Comparison of ENCODE assay signal across 10 cellular contexts in genomic region chr4:26878729-26879415, GRCh38. TPM values are rescaled to one million over a fixed set of nuclear protein-coding genes. Genes with fewer than 3 reads are reported as not detected.
DNase-seq lines count a peak whose midpoint lies in the region; ATAC-seq lines count a peak whose summit lies in the region.
"Had no signal": no experiment of that assay in that cellular context is flagged by ENCODE, and none has a peak within 500 bp of the region (broad histone marks: within the 10 kb centered on the region; RNA-seq: fewer than 3 reads in every experiment).

No MANE protein-coding gene starts in this region.

- H3K4me3 Mint-ChIP-seq in activated CD4-positive, alpha-beta T cell treated with anti-CD3 and anti-CD28 coated beads, Interleukin-2, amount 10 ng/mL, durations not matched to agents 7 days and 5 days = no peak overlapping the region
- H3K4me3 Mint-ChIP-seq in activated T-cell treated with anti-CD3 and anti-CD28 coated beads, Interleukin-2, amount 50 U/mL, for 24 hours = peak overlapping the region; percentile 51
- H3K4me3 Mint-ChIP-seq in stimulated activated effector memory CD8-positive, alpha-beta T cell treated with anti-CD3 and anti-CD28 coated beads, Interleukin-12 subunit alpha, Interleukin-12 subunit beta, amount 100 ng/mL, for 72 hours = peak overlapping the region; percentile 55

- H3K9me3 Mint-ChIP-seq in activated CD4-positive, alpha-beta T cell treated with anti-CD3 and anti-CD28 coated beads, Interleukin-2, amount 10 ng/mL, durations not matched to agents 7 days and 5 days = peaks cover 12% of the 10 kb centered on the region
- peaks cover 10% of the 10 kb centered on the region for H3K9me3 Mint-ChIP-seq in activated T-cell treated with anti-CD3 and anti-CD28 coated beads, Interleukin-2, amount 50 U/mL, for 24 hours
- peaks cover 4% of the 10 kb centered on the region for H3K9me3 Mint-ChIP-seq in stimulated activated effector memory CD8-positive, alpha-beta T cell treated with anti-CD3 and anti-CD28 coated beads, Interleukin-12 subunit alpha, Interleukin-12 subunit beta, amount 100 ng/mL, for 72 hours

- H3K27me3 ChIP-seq in esophagus (ENCODE audit: control insufficient read depth in 1 of 2, insufficient read depth in 2 of 2, low read length in 2 of 2) = no peaks in the 10 kb centered on the region

- peaks cover 44% of the 10 kb centered on the region for H3K36me3 Mint-ChIP-seq in activated CD4-positive, alpha-beta T cell treated with anti-CD3 and anti-CD28 coated beads, Interleukin-2, amount 10 ng/mL, durations not matched to agents 7 days and 5 days (ENCODE audit: low read depth)
- H3K36me3 Mint-ChIP-seq in activated T-cell treated with anti-CD3 and anti-CD28 coated beads, Interleukin-2, amount 50 U/mL, for 24 hours (ENCODE audit: low read depth) = peaks cover 23% of the 10 kb centered on the region
- peaks cover 25% of the 10 kb centered on the region for H3K36me3 Mint-ChIP-seq in stimulated activated effector memory CD8-positive, alpha-beta T cell treated with anti-CD3 and anti-CD28 coated beads, Interleukin-12 subunit alpha, Interleukin-12 subunit beta, amount 100 ng/mL, for 72 hours

- CTCF ChIA-PET in activated CD4-positive, alpha-beta T cell treated with anti-CD3 and anti-CD28 coated beads, Interleukin-2, amount 10 ng/mL, durations not matched to agents 7 days and 5 days (lab: Charles Lee) = no interaction called here

- in situ Hi-C loops in KBM-7 (cut with MboI; ENCODE audit: low pct_unique_long_range_greater_than_20kb, low sequenced_read_pairs) = no loop called here

- H3K4me1 ChIP-seq in esophagus (ENCODE audit: control insufficient read depth in 2 of 2, insufficient read depth in 2 of 2, low read length in 1 of 2) = no peaks in the 10 kb centered on the region

- H3K4me1 Mint-ChIP-seq in activated CD4-positive, alpha-beta T cell treated with anti-CD3 and anti-CD28 coated beads, Interleukin-2, amount 10 ng/mL, durations not matched to agents 7 days and 5 days = peaks cover 61% of the 10 kb centered on the region
- H3K4me1 Mint-ChIP-seq in activated T-cell treated with anti-CD3 and anti-CD28 coated beads, Interleukin-2, amount 50 U/mL, for 24 hours (ENCODE audit: low read depth) = peaks cover 85% of the 10 kb centered on the region
- H3K4me1 Mint-ChIP-seq in stimulated activated effector memory CD8-positive, alpha-beta T cell treated with anti-CD3 and anti-CD28 coated beads, Interleukin-12 subunit alpha, Interleukin-12 subunit beta, amount 100 ng/mL, for 72 hours = peaks cover 70% of the 10 kb centered on the region

- no peaks in the 10 kb centered on the region for H3K9me3 ChIP-seq in esophagus (ENCODE audit: control insufficient read depth in 2 of 2, insufficient read depth in 1 of 2, low read depth in 1 of 2, low read length in 1 of 2)

- peak overlapping the region; percentile 12 to 71 for H3K27ac ChIP-seq in esophagus (ENCODE audit: low read depth in 2 of 2, low read length in 1 of 2)

- H3K4me3 ChIP-seq in esophagus (ENCODE audit: low read depth in 1 of 2, low read length in 2 of 2) = no peak overlapping the region

- ATAC-seq in stimulated activated effector memory CD8-positive, alpha-beta T cell treated with anti-CD3 and anti-CD28 coated beads, Interleukin-12 subunit alpha, Interleukin-12 subunit beta, amount 100 ng/mL, for 72 hours = peak; percentile 83

- H3K27me3 Mint-ChIP-seq in activated CD4-positive, alpha-beta T cell treated with anti-CD3 and anti-CD28 coated beads, Interleukin-2, amount 10 ng/mL, durations not matched to agents 7 days and 5 days = no peaks in the 10 kb centered on the region
- no peaks in the 10 kb centered on the region for H3K27me3 Mint-ChIP-seq in activated T-cell treated with anti-CD3 and anti-CD28 coated beads, Interleukin-2, amount 50 U/mL, for 24 hours

- no peaks in the 10 kb centered on the region for H3K36me3 ChIP-seq in esophagus (ENCODE audit: control insufficient read depth in 2 of 2, insufficient read depth in 2 of 2, low read length in 1 of 2)

- WGBS in esophagus, 2 donors = 52 to 67% methylated on average over 6 of the region's 6 CpGs

- no peak for DNase-seq in activated CD4-positive, alpha-beta T cell treated with anti-CD3 and anti-CD28 coated beads, Interleukin-2, amount 10 ng/mL, durations not matched to agents 7 days and 5 days
- no peak for DNase-seq in activated CD4-positive, alpha-beta T cell treated with anti-CD3 and anti-CD28 coated beads, Interleukin-2, amount 50 U/mL, for 4 hours
- DNase-seq in activated T-cell treated with anti-CD3 and anti-CD28 coated beads, Interleukin-2, amount 50 U/mL, for 24 hours = peak; percentile 64
- peak in 1 of 2 donors; percentile 74 for DNase-seq in stimulated activated effector memory CD8-positive, alpha-beta T cell treated with anti-CD3 and anti-CD28 coated beads, Interleukin-12 subunit alpha, Interleukin-12 subunit beta, amount 100 ng/mL, for 72 hours (ENCODE audit: low spot score in 2 of 2)
- DNase-seq in KBM-7 (no peak), NCI-H69 (lab: John Stamatoyannopoulos, UW) (no peak), T1000 (lab: John Stamatoyannopoulos, UW) (no peak)
- DNase-seq: NCI-H446, retina had no signal

- H3K27ac Mint-ChIP-seq in activated CD4-positive, alpha-beta T cell treated with anti-CD3 and anti-CD28 coated beads, Interleukin-2, amount 10 ng/mL, durations not matched to agents 7 days and 5 days = peak overlapping the region; percentile 68
- peak overlapping the region; percentile 96 for H3K27ac Mint-ChIP-seq in activated T-cell treated with anti-CD3 and anti-CD28 coated beads, Interleukin-2, amount 50 U/mL, for 24 hours
- H3K27ac Mint-ChIP-seq in stimulated activated effector memory CD8-positive, alpha-beta T cell treated with anti-CD3 and anti-CD28 coated beads, Interleukin-12 subunit alpha, Interleukin-12 subunit beta, amount 100 ng/mL, for 72 hours = peak overlapping the region; percentile 95

- POLR2A ChIA-PET in activated CD4-positive, alpha-beta T cell treated with anti-CD3 and anti-CD28 coated beads, Interleukin-2, amount 10 ng/mL, durations not matched to agents 7 days and 5 days (lab: Charles Lee) = no interaction called here

RNA-seq across cellular contexts. Expression of gene STIM2, which starts 18.2 kb away (rescaled TPM):
- 10 to 100 TPM; 56.2 to 61.0 TPM for total RNA-seq in activated CD4-positive, alpha-beta T cell treated with anti-CD3 and anti-CD28 coated beads, Interleukin-2, amount 10 ng/mL, durations not matched to agents 7 days and 5 days
- polyA plus RNA-seq in esophagus = 1 to 10 TPM; 3.4 to 5.1 TPM
